Comparison of ENCODE assay signal across 1 cellular context in the genomic region with DNA sequence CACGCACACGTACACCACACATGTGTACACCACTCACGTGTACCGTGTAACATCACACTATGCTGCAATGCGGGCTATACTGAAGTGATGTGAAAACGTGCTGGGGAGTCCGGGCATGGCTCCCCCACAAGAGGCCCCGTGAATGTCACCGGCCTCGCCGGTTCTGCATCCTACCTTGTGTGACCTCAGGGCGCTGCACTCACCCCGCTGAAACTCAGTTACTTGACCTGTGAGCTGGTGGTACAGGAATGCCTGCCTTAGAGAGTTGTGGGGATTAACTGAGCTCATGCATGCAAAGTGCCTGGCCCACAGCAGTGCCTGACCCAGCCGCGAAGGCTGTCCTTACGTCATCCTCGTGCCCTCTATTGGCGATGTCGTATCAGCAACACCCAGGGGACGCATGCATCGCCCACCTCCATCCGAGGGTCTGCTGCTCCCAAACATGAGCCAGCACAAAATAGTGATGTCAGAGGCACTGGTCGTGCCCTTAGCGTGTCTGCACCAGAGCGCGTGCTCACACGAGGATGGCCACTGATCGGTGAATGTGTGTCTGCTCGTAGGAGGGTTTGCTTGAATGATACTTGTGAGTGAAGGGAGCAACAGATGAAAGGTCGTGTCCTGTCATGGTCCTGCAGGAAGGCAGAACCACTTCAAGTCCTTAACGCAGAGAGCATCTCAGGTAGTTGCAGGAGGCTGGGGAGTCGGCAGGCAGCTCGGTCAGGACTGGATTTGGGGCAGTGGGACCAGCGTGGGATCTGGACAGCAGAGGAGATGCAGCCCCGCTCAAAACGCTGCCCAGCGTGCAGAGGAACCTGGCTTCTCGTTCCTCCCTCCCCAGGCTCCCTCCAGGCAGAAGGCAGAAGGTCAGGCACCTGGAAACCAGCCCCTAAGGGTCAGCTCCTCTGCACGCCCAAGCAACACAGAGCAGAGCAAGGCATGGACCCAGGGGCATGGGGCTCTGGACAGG.
TF ChIP-seq lines count a peak whose summit lies in the region.

No MANE protein-coding gene starts in this region.

TF ChIP-seq in HepG2, 621 proteins besides CTCF, POLR2A, EP300 and RAD21 (continued from another document):
- no peak for TF ChIP-seq TARDBP (CRISPR knock-in tag; IDR thresholded peaks at IDR 0.05)
- TF ChIP-seq ZNF644 (CRISPR knock-in tag; IDR thresholded peaks at IDR 0.05; ENCODE audit: low read depth), result no peak
- TF ChIP-seq ISX (CRISPR knock-in tag; conservative IDR thresholded peaks at IDR 0.05), result no peak
- TF ChIP-seq SRF (IDR thresholded peaks at IDR 0.05; ENCODE audit: low read depth, low read length), result no peak
- TF ChIP-seq, protein P1, sequence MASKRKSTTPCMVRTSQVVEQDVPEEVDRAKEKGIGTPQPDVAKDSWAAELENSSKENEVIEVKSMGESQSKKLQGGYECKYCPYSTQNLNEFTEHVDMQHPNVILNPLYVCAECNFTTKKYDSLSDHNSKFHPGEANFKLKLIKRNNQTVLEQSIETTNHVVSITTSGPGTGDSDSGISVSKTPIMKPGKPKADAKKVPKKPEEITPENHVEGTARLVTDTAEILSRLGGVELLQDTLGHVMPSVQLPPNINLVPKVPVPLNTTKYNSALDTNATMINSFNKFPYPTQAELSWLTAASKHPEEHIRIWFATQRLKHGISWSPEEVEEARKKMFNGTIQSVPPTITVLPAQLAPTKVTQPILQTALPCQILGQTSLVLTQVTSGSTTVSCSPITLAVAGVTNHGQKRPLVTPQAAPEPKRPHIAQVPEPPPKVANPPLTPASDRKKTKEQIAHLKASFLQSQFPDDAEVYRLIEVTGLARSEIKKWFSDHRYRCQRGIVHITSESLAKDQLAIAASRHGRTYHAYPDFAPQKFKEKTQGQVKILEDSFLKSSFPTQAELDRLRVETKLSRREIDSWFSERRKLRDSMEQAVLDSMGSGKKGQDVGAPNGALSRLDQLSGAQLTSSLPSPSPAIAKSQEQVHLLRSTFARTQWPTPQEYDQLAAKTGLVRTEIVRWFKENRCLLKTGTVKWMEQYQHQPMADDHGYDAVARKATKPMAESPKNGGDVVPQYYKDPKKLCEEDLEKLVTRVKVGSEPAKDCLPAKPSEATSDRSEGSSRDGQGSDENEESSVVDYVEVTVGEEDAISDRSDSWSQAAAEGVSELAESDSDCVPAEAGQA (IDR thresholded peaks at IDR 0.05; ENCODE audit: low read depth), result no peak
- TF ChIP-seq, protein P1 (CRISPR knock-in tag; IDR thresholded peaks at IDR 0.05; ENCODE audit: borderline replicate concordance), result no peak
- no peak for TF ChIP-seq ZNF530 (CRISPR knock-in tag; IDR thresholded peaks at IDR 0.05; ENCODE audit: low read depth)
- TF ChIP-seq ZNF563 (CRISPR knock-in tag; IDR thresholded peaks at IDR 0.05), result no peak
- no peak for TF ChIP-seq ZBTB42 (CRISPR knock-in tag; IDR thresholded peaks at IDR 0.05)
- no peak for TF ChIP-seq ZNF207 (IDR thresholded peaks at IDR 0.05; ENCODE audit: borderline replicate concordance)
